In genomic region chr18:28766027-28766426, GRCh38 we compare ENCODE assay signal across 26 cellular contexts.
A peak's percentile ranks its signal among the peaks of the same experiment; 100 is the strongest.
DNase-seq lines count a peak whose midpoint lies in the region; ATAC-seq, FAIRE-seq and TF ChIP-seq lines count a peak whose summit lies in the region.
"Had no signal": no experiment of that assay in that cellular context is flagged by ENCODE, and none has a peak within 500 bp of the region (broad histone marks: within the 10 kb centered on the region; RNA-seq: fewer than 3 reads in every experiment).

No MANE protein-coding gene starts in this region.

- H3K4me2 ChIP-seq in astrocyte (ENCODE audit: low read length): no peak overlapping the region
- H3K4me2 ChIP-seq: neural progenitor cell had no signal

- no peak overlapping the region for H3K9ac ChIP-seq in astrocyte (ENCODE audit: low read length)
- H3K9ac ChIP-seq: neural progenitor cell had no signal

- H3K27me3 Mint-ChIP-seq in astrocyte (ENCODE audit: low read depth, unreplicated experiment): no peaks in the 10 kb centered on the region
- H3K27me3 Mint-ChIP-seq: activated CD4-positive, alpha-beta memory T cell treated with anti-CD3 and anti-CD28 coated beads, Interleukin-2, amount 10 ng/mL, durations not matched to agents 7 days and 5 days; activated naive CD8-positive, alpha-beta T cell; CD4-positive, CD25-positive, alpha-beta regulatory T cell; stimulated activated naive B cell treated with anti-CD40 and anti-IgM and Interleukin-4, amounts not matched to agents 10 μg/mL and 1 μg/mL and 100 μg/mL, for 72 hours had no signal

- peaks cover 22% of the 10 kb centered on the region for H3K4me1 Mint-ChIP-seq in astrocyte (ENCODE audit: low read depth, unreplicated experiment)
- H3K4me1 Mint-ChIP-seq: activated CD4-positive, alpha-beta memory T cell treated with anti-CD3 and anti-CD28 coated beads, Interleukin-2, amount 10 ng/mL, durations not matched to agents 7 days and 5 days; CD4-positive, CD25-positive, alpha-beta regulatory T cell; stimulated activated naive B cell treated with anti-CD40 and anti-IgM and Interleukin-4, amounts not matched to agents 10 μg/mL and 1 μg/mL and 100 μg/mL, for 72 hours had no signal

- no peaks in the 10 kb centered on the region for H3K36me3 ChIP-seq in HEK293 (ENCODE audit: control insufficient read depth in 2 of 2, insufficient read depth in 1 of 2, low read length in 2 of 2)
- no peaks in the 10 kb centered on the region for H3K36me3 ChIP-seq in astrocyte (ENCODE audit: insufficient read depth, low read length)
- H3K36me3 ChIP-seq: ascending aorta, heart right ventricle, neural progenitor cell, right lobe of liver had no signal

- no peak overlapping the region for H2AFZ ChIP-seq in astrocyte (ENCODE audit: low read depth, low read length)
- H2AFZ ChIP-seq: neural progenitor cell had no signal

- H3K9me3 Mint-ChIP-seq in astrocyte (ENCODE audit: unreplicated experiment): no peaks in the 10 kb centered on the region
- H3K9me3 Mint-ChIP-seq: neural progenitor cell; stimulated activated naive B cell treated with anti-CD40 and anti-IgM and Interleukin-4, amounts not matched to agents 10 μg/mL and 1 μg/mL and 100 μg/mL, for 72 hours; T-helper 1 cell treated with Interleukin-12 subunit alpha and Interleukin-12 subunit beta and Interleukin-4 antibody, amounts not matched to agents 30 μg/mL and 1 μg/mL, for 36 hours had no signal

- in situ Hi-C loops in GM13977 (cut with MboI; ENCODE audit: low pct_unique_long_range_greater_than_20kb, low sequenced_read_pairs, unreplicated experiment): no loop called here

- H3K27me3 ChIP-seq in astrocyte (ENCODE audit: insufficient read depth, low read length): no peaks in the 10 kb centered on the region
- no peaks in the 10 kb centered on the region for H3K27me3 ChIP-seq in foreskin keratinocyte
- H3K27me3 ChIP-seq: ascending aorta, heart right ventricle, neural progenitor cell, right lobe of liver had no signal

- H3K4me3 ChIP-seq in HEK293 (ENCODE audit: low read depth, low read length) (no peak overlapping the region), astrocyte (ENCODE audit: insufficient read depth, low read depth, low read length) (no peak overlapping the region)
- H3K4me3 ChIP-seq: ascending aorta, heart right ventricle, neural progenitor cell, right lobe of liver had no signal

- no peak overlapping the region for H3K27ac Mint-ChIP-seq in astrocyte (ENCODE audit: unreplicated experiment)
- H3K27ac Mint-ChIP-seq: activated CD4-positive, alpha-beta memory T cell treated with anti-CD3 and anti-CD28 coated beads, Interleukin-2, amount 10 ng/mL, durations not matched to agents 7 days and 5 days; activated naive CD8-positive, alpha-beta T cell; CD4-positive, CD25-positive, alpha-beta regulatory T cell; neural progenitor cell; stimulated activated naive B cell treated with anti-CD40 and anti-IgM and Interleukin-4, amounts not matched to agents 10 μg/mL and 1 μg/mL and 100 μg/mL, for 72 hours; T-helper 1 cell treated with Interleukin-12 subunit alpha and Interleukin-12 subunit beta and Interleukin-4 antibody, amounts not matched to agents 30 μg/mL and 1 μg/mL, for 36 hours had no signal

- H3K4me1 ChIP-seq in HEK293 (ENCODE audit: control insufficient read depth, insufficient read depth, low read length) (no peaks in the 10 kb centered on the region), astrocyte (ENCODE audit: insufficient read depth, low read length) (peaks cover 10% of the 10 kb centered on the region), foreskin keratinocyte (peaks cover 9% of the 10 kb centered on the region)
- H3K4me1 ChIP-seq: heart right ventricle, neural progenitor cell, right lobe of liver had no signal

- H4K20me1 ChIP-seq in astrocyte (ENCODE audit: insufficient read depth, low read length): no peaks in the 10 kb centered on the region

- no peaks in the 10 kb centered on the region for H3K9me3 ChIP-seq in HEK293 (ENCODE audit: control insufficient read depth, insufficient read depth, low read depth, low read length)
- no peaks in the 10 kb centered on the region for H3K9me3 ChIP-seq in astrocyte (ENCODE audit: insufficient read depth, low read depth, low read length)
- H3K9me3 ChIP-seq: ascending aorta, heart right ventricle, right lobe of liver had no signal

- ATAC-seq in HG02870 (IDR thresholded peaks at IDR 0.05; ENCODE audit: unreplicated experiment) (no peak), foreskin keratinocyte (no peak)
- ATAC-seq: activated CD4-positive, CD25-positive, alpha-beta regulatory T cell treated with anti-CD3 and anti-CD28 coated beads, Interleukin-2, amount 50 U/mL, for 24 hours; heart right ventricle; right lobe of liver; stimulated activated naive B cell treated with anti-CD40 and anti-IgM and Interleukin-4, amounts not matched to agents 10 μg/mL and 1 μg/mL and 100 μg/mL, for 72 hours had no signal

- POLR2A ChIA-PET in HEK293 (lab: Yijun Ruan, JAX): no interaction called here

- H3K4me3 Mint-ChIP-seq in astrocyte (ENCODE audit: unreplicated experiment): no peak overlapping the region
- H3K4me3 Mint-ChIP-seq: activated CD4-positive, alpha-beta memory T cell treated with anti-CD3 and anti-CD28 coated beads, Interleukin-2, amount 10 ng/mL, durations not matched to agents 7 days and 5 days; activated naive CD8-positive, alpha-beta T cell; CD4-positive, CD25-positive, alpha-beta regulatory T cell; neural progenitor cell; stimulated activated naive B cell treated with anti-CD40 and anti-IgM and Interleukin-4, amounts not matched to agents 10 μg/mL and 1 μg/mL and 100 μg/mL, for 72 hours; T-helper 1 cell treated with Interleukin-12 subunit alpha and Interleukin-12 subunit beta and Interleukin-4 antibody, amounts not matched to agents 30 μg/mL and 1 μg/mL, for 36 hours had no signal

- CTCF ChIA-PET in HEK293 (lab: Yijun Ruan, JAX): no interaction called here

- DNase-seq in astrocyte (ENCODE audit: low read depth) (peak; percentile 30), iris pigment epithelial cell (ENCODE audit: low read depth) (peak; percentile 73), GM13977 (ENCODE audit: low spot score) (no peak), foreskin keratinocyte (no peak), superior temporal gyrus (ENCODE audit: extremely low spot score) (no peak)
- DNase-seq: activated CD4-positive, alpha-beta memory T cell treated with anti-CD3 and anti-CD28 coated beads, Interleukin-2, amount 10 ng/mL, durations not matched to agents 7 days and 5 days; CD4-positive, CD25-positive, alpha-beta regulatory T cell; central memory CD4-positive, alpha-beta T cell; EL; heart right ventricle; KBM-7; MM.1S; NCI-H1417 treated with DMSO at 0.1 percent for 48 hours; NCI-H2081 treated with DMSO at 0.1 percent for 48 hours; NCI-H345; NCI-H774; right lobe of liver; stimulated activated naive B cell treated with anti-CD40 and anti-IgM and Interleukin-4, amounts not matched to agents 10 μg/mL and 1 μg/mL and 100 μg/mL, for 72 hours had no signal

- H3K36me3 Mint-ChIP-seq in astrocyte (ENCODE audit: low read depth, unreplicated experiment): no peaks in the 10 kb centered on the region
- H3K36me3 Mint-ChIP-seq: activated naive CD8-positive, alpha-beta T cell; CD4-positive, CD25-positive, alpha-beta regulatory T cell; neural progenitor cell; stimulated activated naive B cell treated with anti-CD40 and anti-IgM and Interleukin-4, amounts not matched to agents 10 μg/mL and 1 μg/mL and 100 μg/mL, for 72 hours had no signal

- H3K27ac ChIP-seq in HEK293 (ENCODE audit: extremely low read depth, low read depth, low read length): no peak overlapping the region
- no peak overlapping the region for H3K27ac ChIP-seq in astrocyte (ENCODE audit: low read depth, low read length)
- no peak overlapping the region for H3K27ac ChIP-seq in foreskin keratinocyte
- H3K27ac ChIP-seq: ascending aorta, heart right ventricle, neural progenitor cell, right lobe of liver had no signal

- no peaks in the 10 kb centered on the region for H3K79me2 ChIP-seq in astrocyte (ENCODE audit: insufficient read depth, low read length)

- no peak for TF ChIP-seq CTCF in HEK293 (tag by site-specific recombination; IDR thresholded peaks at IDR 0.05)
- TF ChIP-seq CTCF in astrocyte (IDR thresholded peaks at IDR 0.05; ENCODE audit: insufficient read depth, low read depth, low read length): no peak
- no peak for TF ChIP-seq CTCF in GM13977 (IDR thresholded peaks at IDR 0.05; ENCODE audit: extremely low read depth, insufficient read depth, missing control alignments)
- no peak for TF ChIP-seq CTCF in foreskin keratinocyte (conservative IDR thresholded peaks at IDR 0.05)

- no peak for FAIRE-seq in astrocyte (lab: Jason Lieb, UNC)
- FAIRE-seq: TTC549 had no signal

TF ChIP-seq in HEK293, 187 proteins besides CTCF, POLR2A, EP300 and RAD21 (continues in another document):
- TF ChIP-seq ZNF138 (tag by site-specific recombination; IDR thresholded peaks at IDR 0.05; ENCODE audit: borderline replicate concordance): no peak
- TF ChIP-seq AEBP2 (tag by site-specific recombination; IDR thresholded peaks at IDR 0.05; ENCODE audit: borderline replicate concordance): no peak
- TF ChIP-seq ZNF548 (tag by site-specific recombination; IDR thresholded peaks at IDR 0.05): no peak
- peak; percentile 31; the same call in 1 of the 2 replicates for TF ChIP-seq HIC1 (tag by site-specific recombination; IDR thresholded peaks at IDR 0.05)

Comparison
In these comparisons a context has a peak if more than half of its experiments do, and no peak if none do; other contexts are left out.
1. DNase-seq: peak in astrocyte (single experiment) and iris pigment epithelial cell (single experiment); none in GM13977 (single experiment), foreskin keratinocyte (0 of 2) and superior temporal gyrus (single experiment).